Comparison of ENCODE assay signal across 7 cellular contexts in the genomic region with DNA sequence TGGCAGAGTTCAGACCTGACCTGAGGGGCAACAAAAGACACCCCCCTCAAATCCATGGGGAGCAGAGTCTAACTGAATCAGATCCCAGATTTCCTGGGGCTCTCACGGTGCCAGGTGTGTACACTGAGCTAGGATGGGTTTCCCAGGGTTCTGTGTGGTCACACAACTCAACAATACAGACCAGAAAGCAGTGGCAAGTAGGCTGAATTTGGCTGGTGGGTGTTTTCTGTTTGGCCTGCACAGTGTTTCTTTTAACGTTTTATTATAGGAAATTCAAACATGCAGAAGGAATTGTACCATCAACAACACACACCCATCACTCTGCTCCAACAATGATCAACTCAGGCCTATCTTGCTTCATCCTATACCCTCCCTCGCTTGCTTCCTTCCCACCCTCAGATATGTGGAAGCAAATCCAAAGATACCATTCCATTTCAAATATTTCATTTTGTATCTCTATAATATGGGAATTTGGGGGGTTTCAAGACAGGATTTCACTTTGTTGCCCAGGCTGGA. TPM values are rescaled to one million over a fixed set of nuclear protein-coding genes. Genes with fewer than 3 reads are reported as not detected.
A peak's percentile ranks its signal among the peaks of the same experiment; 100 is the strongest.
DNase-seq lines count a peak whose midpoint lies in the region; ATAC-seq, FAIRE-seq and TF ChIP-seq lines count a peak whose summit lies in the region.
"Not testable (repeated sequence)": the region's sequence is repeated elsewhere in the genome, so short reads cannot be mapped to it uniquely, and the experiment has no call there.

No MANE protein-coding gene starts in this region.

- not testable (repeated sequence) for H3K27me3 Mint-ChIP-seq in CD4-positive, CD25-positive, alpha-beta regulatory T cell; activated T-helper 1 cell treated with anti-CD3 and anti-CD28 coated beads, Interleukin-12 subunit alpha, Interleukin-12 subunit beta, Interleukin-2, Interleukin-4 antibody, amounts not matched to agents 30 ng/mL and 10 ng/mL and 1 ng/mL, durations not matched to agents 14 hours and 24 hours and 36 hours (ENCODE audit: insufficient read depth); memory B cell

- FAIRE-seq in K562 (lab: Jason Lieb, UNC) = not testable (repeated sequence)

- TF ChIP-seq EP300 in K562 (IDR thresholded peaks at IDR 0.05; ENCODE audit: low read length); transverse colon (IDR thresholded peaks at IDR 0.05; ENCODE audit: low read depth): not testable (repeated sequence)

- BruUV-seq in OCI-LY7 (replicated peaks; lab: Mats Ljungman, UMichigan); K562 (replicated peaks; lab: Mats Ljungman, UMichigan): not testable (repeated sequence)

- H3K36me3 Mint-ChIP-seq in CD4-positive, CD25-positive, alpha-beta regulatory T cell = peaks cover 24% of the 10 kb centered on the region
- H3K36me3 Mint-ChIP-seq in activated T-helper 1 cell treated with anti-CD3 and anti-CD28 coated beads, Interleukin-12 subunit alpha, Interleukin-12 subunit beta, Interleukin-2, Interleukin-4 antibody, amounts not matched to agents 30 ng/mL and 10 ng/mL and 1 ng/mL, durations not matched to agents 14 hours and 24 hours and 36 hours (ENCODE audit: low read depth) = peaks cover 17% of the 10 kb centered on the region
- H3K36me3 Mint-ChIP-seq in memory B cell = not testable (repeated sequence)

- H2AFZ ChIP-seq in OCI-LY7 (ENCODE audit: low read length) (peak overlapping the region; percentile 90), K562 (ENCODE audit: low read depth, low read length) (peak overlapping the region; percentile 89; the same call in 1 of the 2 replicates)

- peak overlapping the region in 1 of 4 donors; percentile 62 for H3K4me3 Mint-ChIP-seq in CD4-positive, CD25-positive, alpha-beta regulatory T cell
- H3K4me3 Mint-ChIP-seq in activated T-helper 1 cell treated with anti-CD3 and anti-CD28 coated beads, Interleukin-12 subunit alpha, Interleukin-12 subunit beta, Interleukin-2, Interleukin-4 antibody, amounts not matched to agents 30 ng/mL and 10 ng/mL and 1 ng/mL, durations not matched to agents 14 hours and 24 hours and 36 hours; memory B cell: not testable (repeated sequence)

- TF ChIP-seq POLR2A in K562 (conservative IDR thresholded peaks at IDR 0.05); transverse colon (IDR thresholded peaks at IDR 0.05): not testable (repeated sequence)

- not testable (repeated sequence) for H3K9me2 ChIP-seq in OCI-LY7 (ENCODE audit: insufficient read depth, low read length)

- not testable (repeated sequence) for H3K79me2 ChIP-seq in OCI-LY7 (ENCODE audit: insufficient read depth, low read depth, low read length); K562 (ENCODE audit: control insufficient read depth, insufficient read depth, low read length)

- H3K27ac Mint-ChIP-seq in CD4-positive, CD25-positive, alpha-beta regulatory T cell = peak overlapping the region in 2 of 3 donors; percentile 43 to 68
- peak overlapping the region; percentile 43 for H3K27ac Mint-ChIP-seq in activated T-helper 1 cell treated with anti-CD3 and anti-CD28 coated beads, Interleukin-12 subunit alpha, Interleukin-12 subunit beta, Interleukin-2, Interleukin-4 antibody, amounts not matched to agents 30 ng/mL and 10 ng/mL and 1 ng/mL, durations not matched to agents 14 hours and 24 hours and 36 hours
- peak overlapping the region; percentile 85 for H3K27ac Mint-ChIP-seq in memory B cell

- not testable (repeated sequence) for H3K9me1 ChIP-seq in K562 (ENCODE audit: control insufficient read depth, insufficient read depth, low read length)

- not testable (repeated sequence) for H3K9me3 Mint-ChIP-seq in CD4-positive, CD25-positive, alpha-beta regulatory T cell; activated T-helper 1 cell treated with anti-CD3 and anti-CD28 coated beads, Interleukin-12 subunit alpha, Interleukin-12 subunit beta, Interleukin-2, Interleukin-4 antibody, amounts not matched to agents 30 ng/mL and 10 ng/mL and 1 ng/mL, durations not matched to agents 14 hours and 24 hours and 36 hours; memory B cell

- H3K9ac ChIP-seq in K562 (ENCODE audit: insufficient read depth in 1 of 2, low read depth in 2 of 2, low read length in 2 of 2); skeletal muscle tissue (ENCODE audit: low read depth in 1 of 3, low read length in 3 of 3): not testable (repeated sequence)

- peaks cover 10 to 42% (median 28%) of the 10 kb centered on the region in 4 donors for H3K4me1 Mint-ChIP-seq in CD4-positive, CD25-positive, alpha-beta regulatory T cell
- H3K4me1 Mint-ChIP-seq in activated T-helper 1 cell treated with anti-CD3 and anti-CD28 coated beads, Interleukin-12 subunit alpha, Interleukin-12 subunit beta, Interleukin-2, Interleukin-4 antibody, amounts not matched to agents 30 ng/mL and 10 ng/mL and 1 ng/mL, durations not matched to agents 14 hours and 24 hours and 36 hours (ENCODE audit: low read depth) = peaks cover 34% of the 10 kb centered on the region
- H3K4me1 Mint-ChIP-seq in memory B cell = peaks cover 26% of the 10 kb centered on the region

- H4K20me1 ChIP-seq in OCI-LY7 (ENCODE audit: insufficient read depth, low read length); K562 (replicated peaks; ENCODE audit: control insufficient read depth, insufficient read depth, low read length): not testable (repeated sequence)

- POLR2A ChIA-PET in OCI-LY7 (lab: Charles Lee); K562 (lab: Yijun Ruan, JAX): not testable (repeated sequence)

- H3K4me1 ChIP-seq in CD4-positive, CD25-positive, alpha-beta regulatory T cell (ENCODE audit: control insufficient read depth, insufficient read depth, low read length, poor library complexity, severe bottlenecking) = peaks cover 26% of the 10 kb centered on the region
- H3K4me1 ChIP-seq in OCI-LY7 (ENCODE audit: insufficient read depth, low read length, poor library complexity, severe bottlenecking) (peaks cover 19% of the 10 kb centered on the region), K562 (replicated peaks in 1 of 2; ENCODE audit: control insufficient read depth in 2 of 2, insufficient read depth in 2 of 2, low read length in 2 of 2) (peaks cover 34% of the 10 kb centered on the region in 2 experiments), skeletal muscle tissue (ENCODE audit: control insufficient read depth in 3 of 3, insufficient read depth in 3 of 3, low read length in 3 of 3) (peaks cover 24 to 30% (median 30%) of the 10 kb centered on the region in 3 donors), transverse colon (peaks cover 32 to 71% (median 51%) of the 10 kb centered on the region in 4 donors)

- H3K4me2 ChIP-seq in OCI-LY7 (ENCODE audit: low read length); K562 (ENCODE audit: insufficient read depth, low read length): not testable (repeated sequence)

- intact Hi-C loops in OCI-LY7 (cut with micrococcal nuclease; ENCODE audit: unreplicated experiment); activated T-helper 1 cell treated with anti-CD3 and anti-CD28 coated beads, Interleukin-12 subunit alpha, Interleukin-12 subunit beta, Interleukin-2, Interleukin-4 antibody, amounts not matched to agents 30 ng/mL and 10 ng/mL and 1 ng/mL, durations not matched to agents 14 hours and 24 hours and 36 hours (cut with micrococcal nuclease); K562 (cut with micrococcal nuclease); transverse colon (cut with DNase I; ENCODE audit: low total_unique reads): not testable (repeated sequence)

- in situ Hi-C loops in K562 (cut with MboI) = not testable (repeated sequence)
- in situ Hi-C loops in transverse colon (cut with MboI; ENCODE audit: low pct_ligation_motif_present in 1 of 4, low pct_unique_long_range_greater_than_20kb in 1 of 4, low sequenced_read_pairs in 3 of 4) = loop anchor here in 1 of 4 donors (25.0 kb wide), 1 partner anchor 124 kb away; no protein-coding TSS in a partner anchor

- H3K4me3 ChIP-seq in CD4-positive, CD25-positive, alpha-beta regulatory T cell (ENCODE audit: low read depth, low read length); OCI-LY7 (ENCODE audit: low read depth, low read length, poor library complexity, severe bottlenecking); K562; skeletal muscle tissue (ENCODE audit: low read length in 3 of 3); transverse colon: not testable (repeated sequence)

- not testable (repeated sequence) for H3K27ac ChIP-seq in CD4-positive, CD25-positive, alpha-beta regulatory T cell (ENCODE audit: insufficient read depth, low read length, poor library complexity, severe bottlenecking); OCI-LY7 (ENCODE audit: low read depth, low read length, poor library complexity, severe bottlenecking)
- H3K27ac ChIP-seq in K562 (ENCODE audit: extremely low read depth, low read depth, low read length) = peak overlapping the region; percentile 55; the same call in 1 of the 3 replicates
- H3K27ac ChIP-seq in skeletal muscle tissue (ENCODE audit: low read depth, low read length) = peak overlapping the region; percentile 36
- H3K27ac ChIP-seq in transverse colon = peak overlapping the region; percentile 87 to 93 (median 89)

- not testable (repeated sequence) for TF ChIP-seq RAD21 in K562 (CRISPR knock-in tag; conservative IDR thresholded peaks at IDR 0.05 in 1 of 2, IDR thresholded peaks at IDR 0.05 in 1 of 2)

- CTCF ChIA-PET in OCI-LY7 (lab: Charles Lee; ENCODE audit: unreplicated experiment); K562 (lab: Yijun Ruan, JAX; ENCODE audit: low intra/inter-chr PET ratio): not testable (repeated sequence)

- WGBS in K562 (ENCODE audit: insufficient coverage, low coverage, missing lambda C conversion rate) = 41% methylated on average over 3 of the region's 3 CpGs
- WGBS in transverse colon (ENCODE audit: low coverage in 1 of 2), 2 donors = 42 to 44% methylated on average over 2 to 3 of the region's 3 CpGs

- peaks cover 19% of the 10 kb centered on the region for H3K36me3 ChIP-seq in CD4-positive, CD25-positive, alpha-beta regulatory T cell (ENCODE audit: control insufficient read depth, insufficient read depth, low read length)
- not testable (repeated sequence) for H3K36me3 ChIP-seq in OCI-LY7 (ENCODE audit: insufficient read depth, low read length); K562 (ENCODE audit: control insufficient read depth, insufficient read depth, low read length); skeletal muscle tissue (ENCODE audit: control insufficient read depth in 3 of 3, insufficient read depth in 3 of 3, low read length in 3 of 3)
- peaks cover 0 to 18% (median 9%) of the 10 kb centered on the region in 4 donors for H3K36me3 ChIP-seq in transverse colon

- ATAC-seq in CD4-positive, CD25-positive, alpha-beta regulatory T cell (ENCODE audit: low read depth in 2 of 2); K562; memory B cell (ENCODE audit: low read depth): not testable (repeated sequence)

- DNase-seq in CD4-positive, CD25-positive, alpha-beta regulatory T cell; OCI-LY7 (ENCODE audit: low spot score); activated T-helper 1 cell treated with anti-CD3 and anti-CD28 coated beads, Interleukin-12 subunit alpha, Interleukin-12 subunit beta, Interleukin-2, Interleukin-4 antibody, amounts not matched to agents 30 ng/mL and 10 ng/mL and 1 ng/mL, durations not matched to agents 14 hours and 24 hours and 36 hours (ENCODE audit: low spot score); K562 (ENCODE audit: extremely low read depth in 1 of 4, low spot score in 3 of 4); memory B cell (ENCODE audit: low spot score in 2 of 2): not testable (repeated sequence)
- DNase-seq in transverse colon = peak; percentile 40

- not testable (repeated sequence) for H3K9me3 ChIP-seq in CD4-positive, CD25-positive, alpha-beta regulatory T cell (ENCODE audit: control insufficient read depth in 2 of 2, low read length in 2 of 2); OCI-LY7 (ENCODE audit: low read length); K562 (replicated peaks; ENCODE audit: control insufficient read depth, insufficient read depth, low read depth, low read length); skeletal muscle tissue (ENCODE audit: control insufficient read depth in 3 of 3, low read length in 3 of 3); transverse colon

- not testable (repeated sequence) for H3K27me3 ChIP-seq in CD4-positive, CD25-positive, alpha-beta regulatory T cell (ENCODE audit: control insufficient read depth, insufficient read depth, low read length); K562 (ENCODE audit: control insufficient read depth in 2 of 2, insufficient read depth in 2 of 2, low read length in 2 of 2); skeletal muscle tissue (ENCODE audit: control insufficient read depth in 3 of 3, insufficient read depth in 3 of 3, low read length in 3 of 3); transverse colon

- not testable (repeated sequence) for TF ChIP-seq CTCF in OCI-LY7 (conservative IDR thresholded peaks at IDR 0.05; ENCODE audit: low read length); K562 (IDR thresholded peaks at IDR 0.05 in 2 of 3, conservative IDR thresholded peaks at IDR 0.05 in 1 of 3; ENCODE audit: insufficient read depth in 2 of 3, low read depth in 1 of 3, low read length in 3 of 3); transverse colon (IDR thresholded peaks at IDR 0.05)

RNA-seq across cellular contexts. Expression of a gene that starts 5.1 kb away (rescaled TPM):
- 122 TPM for total RNA-seq in CD4-positive, CD25-positive, alpha-beta regulatory T cell
- 10 to 100 TPM; 38.3 to 56.6 (median 40.2) TPM for polyA plus RNA-seq in CD4-positive, CD25-positive, alpha-beta regulatory T cell
- 0.67 and 2.2 TPM in 2 replicates for total RNA-seq in OCI-LY7 (2014; rRNA removed; shearing (Covaris generic))
- total RNA-seq in OCI-LY7 (2022) (4.2 and 4.4 TPM in 2 replicates), K562 (2014; rRNA removed) (2.8 and 3.0 TPM in 2 replicates), K562 (2014; rRNA removed; fragmentation: Illumina TruSeq; extraction: Trizol) (1.7 and 2.0 TPM in 2 replicates), K562 (2015; rRNA removed; fragmentation: Illumina TruSeq; extraction: Trizol) (3.7 and 4.8 TPM in 2 replicates), K562 (2021) (4.6 and 5.0 TPM in 2 replicates), skeletal muscle tissue (3.1 TPM), transverse colon (100 to 1,000 TPM; 245 to 463 (median 368) TPM)
- total RNA-seq in activated T-helper 1 cell treated with anti-CD3 and anti-CD28 coated beads, Interleukin-12 subunit alpha, Interleukin-12 subunit beta, Interleukin-2, Interleukin-4 antibody, amounts not matched to agents 30 ng/mL and 10 ng/mL and 1 ng/mL, durations not matched to agents 14 hours and 24 hours and 36 hours = 38.4 and 39.7 TPM in 2 replicates
- total RNA-seq in K562 (2011; cell fraction: chromatin; rRNA removed; ENCODE audit: low replicate concordance) = 22.6 and 54.0 TPM in 2 replicates
- 22.5 and 24.7 TPM in 2 replicates for total RNA-seq in K562 (2011; cell fraction: nucleolus; rRNA removed)
- total RNA-seq in K562 (2011; cell fraction: nucleoplasm; rRNA removed) = 26.1 and 40.6 TPM in 2 replicates
- polyA plus RNA-seq in K562 (2011; rRNA removed) (1.5 and 7.3 TPM in 2 replicates), K562 (2014; fragmentation: Illumina TruSeq; extraction: Trizol) (3.8 and 5.8 TPM in 2 replicates), K562 (2014; fragmentation: Nextera tagmentation; extraction: Ambion mirVana) (under 1 TPM; 0.45 to 0.77 TPM), K562 (2014; rRNA removed) (5.6 and 6.9 TPM in 2 replicates)
- polyA plus RNA-seq in K562 (2011; cell fraction: cytosol; rRNA removed) = 3.5 and 4.4 TPM in 2 replicates
- 11.1 and 15.7 TPM in 2 replicates for polyA plus RNA-seq in K562 (2011; cell fraction: nucleus; rRNA removed)
- 9.1 and 14.2 TPM in 2 replicates for polyA plus RNA-seq in K562 (2012)
- polyA minus RNA-seq in K562 (2011; rRNA and poly(A)+ RNA removed) = 3.0 and 4.4 TPM in 2 replicates
- 1.9 and 2.5 TPM in 2 replicates for polyA minus RNA-seq in K562 (2011; cell fraction: cytosol; rRNA and poly(A)+ RNA removed)
- polyA minus RNA-seq in K562 (2011; cell fraction: nucleus; rRNA and poly(A)+ RNA removed) = 3.1 and 7.2 TPM in 2 replicates
